In the genomic region with DNA sequence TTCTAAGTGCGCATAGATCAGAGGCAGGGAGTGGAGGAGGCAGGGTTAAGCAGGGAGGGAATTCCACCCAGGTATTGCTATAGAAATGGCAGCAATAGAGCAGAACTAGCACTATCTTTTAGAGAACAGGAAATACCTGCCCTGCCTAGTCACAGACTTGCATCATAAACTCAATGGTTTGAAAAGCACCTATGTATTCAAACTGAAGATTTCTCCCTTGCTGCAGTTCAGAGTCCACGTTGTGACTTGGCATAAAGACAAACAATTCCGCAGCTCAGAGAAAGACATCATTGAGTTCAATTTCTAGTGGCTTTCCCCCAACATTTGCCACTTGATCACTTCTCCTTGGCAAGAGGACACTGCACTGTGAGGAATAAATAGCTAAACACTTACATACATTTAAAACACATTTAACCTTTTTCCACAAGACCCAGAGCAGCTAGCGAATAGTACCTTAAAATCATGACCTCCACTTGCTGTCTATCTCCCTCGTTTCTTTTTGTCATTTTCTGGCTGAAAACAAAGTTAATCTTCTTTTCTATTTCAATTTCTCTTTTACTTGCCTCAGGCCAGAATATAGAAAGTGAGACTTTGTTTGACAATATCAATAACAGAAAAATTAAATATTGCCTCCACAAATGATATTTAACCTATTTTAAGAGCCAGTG, we compare ENCODE assay signal across 1 cellular context.
TF ChIP-seq lines count a peak whose summit lies in the region.

No MANE protein-coding gene starts in this region.

TF ChIP-seq in HepG2, 621 proteins besides CTCF, POLR2A, EP300 and RAD21 (continued from another document and continues in another):
- TF ChIP-seq, protein P1, sequence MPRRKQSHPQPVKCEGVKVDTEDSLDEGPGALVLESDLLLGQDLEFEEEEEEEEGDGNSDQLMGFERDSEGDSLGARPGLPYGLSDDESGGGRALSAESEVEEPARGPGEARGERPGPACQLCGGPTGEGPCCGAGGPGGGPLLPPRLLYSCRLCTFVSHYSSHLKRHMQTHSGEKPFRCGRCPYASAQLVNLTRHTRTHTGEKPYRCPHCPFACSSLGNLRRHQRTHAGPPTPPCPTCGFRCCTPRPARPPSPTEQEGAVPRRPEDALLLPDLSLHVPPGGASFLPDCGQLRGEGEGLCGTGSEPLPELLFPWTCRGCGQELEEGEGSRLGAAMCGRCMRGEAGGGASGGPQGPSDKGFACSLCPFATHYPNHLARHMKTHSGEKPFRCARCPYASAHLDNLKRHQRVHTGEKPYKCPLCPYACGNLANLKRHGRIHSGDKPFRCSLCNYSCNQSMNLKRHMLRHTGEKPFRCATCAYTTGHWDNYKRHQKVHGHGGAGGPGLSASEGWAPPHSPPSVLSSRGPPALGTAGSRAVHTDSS (CRISPR knock-in tag; conservative IDR thresholded peaks at IDR 0.05), result no peak
- TF ChIP-seq ZNF879 (CRISPR knock-in tag; IDR thresholded peaks at IDR 0.05) (no peak), RFX3 (CRISPR knock-in tag; IDR thresholded peaks at IDR 0.05) (no peak), ZNF326 (CRISPR knock-in tag; IDR thresholded peaks at IDR 0.05; ENCODE audit: borderline replicate concordance) (no peak), TBX2 (CRISPR knock-in tag; IDR thresholded peaks at IDR 0.05; ENCODE audit: borderline replicate concordance) (peak; percentile 82), ATAD3A (CRISPR knock-in tag; IDR thresholded peaks at IDR 0.05) (no peak), YEATS2 (CRISPR knock-in tag; IDR thresholded peaks at IDR 0.05; ENCODE audit: borderline replicate concordance) (peak; percentile 31; the same call in 1 of the 2 replicates), ZNF121 (CRISPR knock-in tag; IDR thresholded peaks at IDR 0.05) (0 out of 2 replicates have a peak, but pooled peaks have one; percentile 24), SMARCE1 (IDR thresholded peaks at IDR 0.05; ENCODE audit: borderline replicate concordance) (no peak), ZBTB20 (CRISPR knock-in tag; IDR thresholded peaks at IDR 0.05; ENCODE audit: borderline replicate concordance, low read depth) (peak; percentile 94), NKX3-1 (CRISPR knock-in tag; IDR thresholded peaks at IDR 0.05) (no peak), HOXA3 (CRISPR knock-in tag; IDR thresholded peaks at IDR 0.05) (peak; percentile 80), TCF7 (IDR thresholded peaks at IDR 0.05; ENCODE audit: low read depth) (peak; percentile 75), HNF4G (IDR thresholded peaks at IDR 0.05; ENCODE audit: borderline replicate concordance, low read depth, low read length) (peak; percentile 87), HNF4G (CRISPR knock-in tag; IDR thresholded peaks at IDR 0.05; ENCODE audit: borderline replicate concordance, low read depth) (peak; percentile 80; the same call in 1 of the 2 replicates), ZSCAN31 (CRISPR knock-in tag; IDR thresholded peaks at IDR 0.05; ENCODE audit: low read depth) (0 out of 2 replicates have a peak, but pooled peaks have one; percentile 52), HDAC1 (CRISPR knock-in tag; IDR thresholded peaks at IDR 0.05) (peak; percentile 78; the same call in 1 of the 2 replicates), ZNF432 (CRISPR knock-in tag; IDR thresholded peaks at IDR 0.05; ENCODE audit: borderline replicate concordance) (no peak), PPARG (CRISPR knock-in tag; conservative IDR thresholded peaks at IDR 0.05) (peak; percentile 64; the same call in 1 of the 2 replicates), POLR2AphosphoS5 (IDR thresholded peaks at IDR 0.05; ENCODE audit: low read depth, low read length) (no peak), ZNF468 (CRISPR knock-in tag; IDR thresholded peaks at IDR 0.05) (no peak), HIVEP1 (CRISPR knock-in tag; IDR thresholded peaks at IDR 0.05) (no peak; the same call in 1 of the 2 replicates), ZNF674 (CRISPR knock-in tag; IDR thresholded peaks at IDR 0.05; ENCODE audit: low read depth) (no peak)
- TF ChIP-seq, protein P2, sequence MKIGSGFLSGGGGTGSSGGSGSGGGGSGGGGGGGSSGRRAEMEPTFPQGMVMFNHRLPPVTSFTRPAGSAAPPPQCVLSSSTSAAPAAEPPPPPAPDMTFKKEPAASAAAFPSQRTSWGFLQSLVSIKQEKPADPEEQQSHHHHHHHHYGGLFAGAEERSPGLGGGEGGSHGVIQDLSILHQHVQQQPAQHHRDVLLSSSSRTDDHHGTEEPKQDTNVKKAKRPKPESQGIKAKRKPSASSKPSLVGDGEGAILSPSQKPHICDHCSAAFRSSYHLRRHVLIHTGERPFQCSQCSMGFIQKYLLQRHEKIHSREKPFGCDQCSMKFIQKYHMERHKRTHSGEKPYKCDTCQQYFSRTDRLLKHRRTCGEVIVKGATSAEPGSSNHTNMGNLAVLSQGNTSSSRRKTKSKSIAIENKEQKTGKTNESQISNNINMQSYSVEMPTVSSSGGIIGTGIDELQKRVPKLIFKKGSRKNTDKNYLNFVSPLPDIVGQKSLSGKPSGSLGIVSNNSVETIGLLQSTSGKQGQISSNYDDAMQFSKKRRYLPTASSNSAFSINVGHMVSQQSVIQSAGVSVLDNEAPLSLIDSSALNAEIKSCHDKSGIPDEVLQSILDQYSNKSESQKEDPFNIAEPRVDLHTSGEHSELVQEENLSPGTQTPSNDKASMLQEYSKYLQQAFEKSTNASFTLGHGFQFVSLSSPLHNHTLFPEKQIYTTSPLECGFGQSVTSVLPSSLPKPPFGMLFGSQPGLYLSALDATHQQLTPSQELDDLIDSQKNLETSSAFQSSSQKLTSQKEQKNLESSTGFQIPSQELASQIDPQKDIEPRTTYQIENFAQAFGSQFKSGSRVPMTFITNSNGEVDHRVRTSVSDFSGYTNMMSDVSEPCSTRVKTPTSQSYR (CRISPR knock-in tag; IDR thresholded peaks at IDR 0.05; ENCODE audit: borderline replicate concordance), result peak; percentile 60; the same call in 1 of the 2 replicates
- TF ChIP-seq, protein P3, sequence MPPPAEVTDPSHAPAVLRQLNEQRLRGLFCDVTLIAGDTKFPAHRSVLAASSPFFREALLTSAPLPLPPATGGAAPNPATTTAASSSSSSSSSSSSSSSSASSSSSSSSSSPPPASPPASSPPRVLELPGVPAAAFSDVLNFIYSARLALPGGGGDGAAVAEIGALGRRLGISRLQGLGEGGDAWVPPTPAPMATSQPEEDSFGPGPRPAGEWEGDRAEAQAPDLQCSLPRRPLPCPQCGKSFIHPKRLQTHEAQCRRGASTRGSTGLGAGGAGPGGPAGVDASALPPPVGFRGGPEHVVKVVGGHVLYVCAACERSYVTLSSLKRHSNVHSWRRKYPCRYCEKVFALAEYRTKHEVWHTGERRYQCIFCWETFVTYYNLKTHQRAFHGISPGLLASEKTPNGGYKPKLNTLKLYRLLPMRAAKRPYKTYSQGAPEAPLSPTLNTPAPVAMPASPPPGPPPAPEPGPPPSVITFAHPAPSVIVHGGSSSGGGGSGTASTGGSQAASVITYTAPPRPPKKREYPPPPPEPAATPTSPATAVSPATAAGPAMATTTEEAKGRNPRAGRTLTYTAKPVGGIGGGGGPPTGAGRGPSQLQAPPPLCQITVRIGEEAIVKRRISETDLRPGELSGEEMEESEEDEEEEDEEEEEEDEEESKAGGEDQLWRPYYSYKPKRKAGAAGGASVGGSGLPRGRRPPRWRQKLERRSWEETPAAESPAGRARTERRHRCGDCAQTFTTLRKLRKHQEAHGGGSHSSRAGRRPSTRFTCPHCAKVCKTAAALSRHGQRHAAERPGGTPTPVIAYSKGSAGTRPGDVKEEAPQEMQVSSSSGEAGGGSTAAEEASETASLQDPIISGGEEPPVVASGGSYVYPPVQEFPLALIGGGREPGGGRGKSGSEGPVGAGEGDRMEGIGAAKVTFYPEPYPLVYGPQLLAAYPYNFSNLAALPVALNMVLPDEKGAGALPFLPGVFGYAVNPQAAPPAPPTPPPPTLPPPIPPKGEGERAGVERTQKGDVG (CRISPR knock-in tag; IDR thresholded peaks at IDR 0.05; ENCODE audit: borderline replicate concordance), result no peak
- TF ChIP-seq, protein P4, sequence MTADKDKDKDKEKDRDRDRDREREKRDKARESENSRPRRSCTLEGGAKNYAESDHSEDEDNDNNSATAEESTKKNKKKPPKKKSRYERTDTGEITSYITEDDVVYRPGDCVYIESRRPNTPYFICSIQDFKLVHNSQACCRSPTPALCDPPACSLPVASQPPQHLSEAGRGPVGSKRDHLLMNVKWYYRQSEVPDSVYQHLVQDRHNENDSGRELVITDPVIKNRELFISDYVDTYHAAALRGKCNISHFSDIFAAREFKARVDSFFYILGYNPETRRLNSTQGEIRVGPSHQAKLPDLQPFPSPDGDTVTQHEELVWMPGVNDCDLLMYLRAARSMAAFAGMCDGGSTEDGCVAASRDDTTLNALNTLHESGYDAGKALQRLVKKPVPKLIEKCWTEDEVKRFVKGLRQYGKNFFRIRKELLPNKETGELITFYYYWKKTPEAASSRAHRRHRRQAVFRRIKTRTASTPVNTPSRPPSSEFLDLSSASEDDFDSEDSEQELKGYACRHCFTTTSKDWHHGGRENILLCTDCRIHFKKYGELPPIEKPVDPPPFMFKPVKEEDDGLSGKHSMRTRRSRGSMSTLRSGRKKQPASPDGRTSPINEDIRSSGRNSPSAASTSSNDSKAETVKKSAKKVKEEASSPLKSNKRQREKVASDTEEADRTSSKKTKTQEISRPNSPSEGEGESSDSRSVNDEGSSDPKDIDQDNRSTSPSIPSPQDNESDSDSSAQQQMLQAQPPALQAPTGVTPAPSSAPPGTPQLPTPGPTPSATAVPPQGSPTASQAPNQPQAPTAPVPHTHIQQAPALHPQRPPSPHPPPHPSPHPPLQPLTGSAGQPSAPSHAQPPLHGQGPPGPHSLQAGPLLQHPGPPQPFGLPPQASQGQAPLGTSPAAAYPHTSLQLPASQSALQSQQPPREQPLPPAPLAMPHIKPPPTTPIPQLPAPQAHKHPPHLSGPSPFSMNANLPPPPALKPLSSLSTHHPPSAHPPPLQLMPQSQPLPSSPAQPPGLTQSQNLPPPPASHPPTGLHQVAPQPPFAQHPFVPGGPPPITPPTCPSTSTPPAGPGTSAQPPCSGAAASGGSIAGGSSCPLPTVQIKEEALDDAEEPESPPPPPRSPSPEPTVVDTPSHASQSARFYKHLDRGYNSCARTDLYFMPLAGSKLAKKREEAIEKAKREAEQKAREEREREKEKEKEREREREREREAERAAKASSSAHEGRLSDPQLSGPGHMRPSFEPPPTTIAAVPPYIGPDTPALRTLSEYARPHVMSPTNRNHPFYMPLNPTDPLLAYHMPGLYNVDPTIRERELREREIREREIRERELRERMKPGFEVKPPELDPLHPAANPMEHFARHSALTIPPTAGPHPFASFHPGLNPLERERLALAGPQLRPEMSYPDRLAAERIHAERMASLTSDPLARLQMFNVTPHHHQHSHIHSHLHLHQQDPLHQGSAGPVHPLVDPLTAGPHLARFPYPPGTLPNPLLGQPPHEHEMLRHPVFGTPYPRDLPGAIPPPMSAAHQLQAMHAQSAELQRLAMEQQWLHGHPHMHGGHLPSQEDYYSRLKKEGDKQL (CRISPR knock-in tag; IDR thresholded peaks at IDR 0.05; ENCODE audit: low read depth), result 0 out of 2 replicates have a peak, but pooled peaks have one; percentile 31
- TF ChIP-seq, protein P5, sequence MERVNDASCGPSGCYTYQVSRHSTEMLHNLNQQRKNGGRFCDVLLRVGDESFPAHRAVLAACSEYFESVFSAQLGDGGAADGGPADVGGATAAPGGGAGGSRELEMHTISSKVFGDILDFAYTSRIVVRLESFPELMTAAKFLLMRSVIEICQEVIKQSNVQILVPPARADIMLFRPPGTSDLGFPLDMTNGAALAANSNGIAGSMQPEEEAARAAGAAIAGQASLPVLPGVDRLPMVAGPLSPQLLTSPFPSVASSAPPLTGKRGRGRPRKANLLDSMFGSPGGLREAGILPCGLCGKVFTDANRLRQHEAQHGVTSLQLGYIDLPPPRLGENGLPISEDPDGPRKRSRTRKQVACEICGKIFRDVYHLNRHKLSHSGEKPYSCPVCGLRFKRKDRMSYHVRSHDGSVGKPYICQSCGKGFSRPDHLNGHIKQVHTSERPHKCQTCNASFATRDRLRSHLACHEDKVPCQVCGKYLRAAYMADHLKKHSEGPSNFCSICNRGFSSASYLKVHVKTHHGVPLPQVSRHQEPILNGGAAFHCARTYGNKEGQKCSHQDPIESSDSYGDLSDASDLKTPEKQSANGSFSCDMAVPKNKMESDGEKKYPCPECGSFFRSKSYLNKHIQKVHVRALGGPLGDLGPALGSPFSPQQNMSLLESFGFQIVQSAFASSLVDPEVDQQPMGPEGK (CRISPR knock-in tag; IDR thresholded peaks at IDR 0.05), result peak; percentile 43
- TF ChIP-seq, protein P6, sequence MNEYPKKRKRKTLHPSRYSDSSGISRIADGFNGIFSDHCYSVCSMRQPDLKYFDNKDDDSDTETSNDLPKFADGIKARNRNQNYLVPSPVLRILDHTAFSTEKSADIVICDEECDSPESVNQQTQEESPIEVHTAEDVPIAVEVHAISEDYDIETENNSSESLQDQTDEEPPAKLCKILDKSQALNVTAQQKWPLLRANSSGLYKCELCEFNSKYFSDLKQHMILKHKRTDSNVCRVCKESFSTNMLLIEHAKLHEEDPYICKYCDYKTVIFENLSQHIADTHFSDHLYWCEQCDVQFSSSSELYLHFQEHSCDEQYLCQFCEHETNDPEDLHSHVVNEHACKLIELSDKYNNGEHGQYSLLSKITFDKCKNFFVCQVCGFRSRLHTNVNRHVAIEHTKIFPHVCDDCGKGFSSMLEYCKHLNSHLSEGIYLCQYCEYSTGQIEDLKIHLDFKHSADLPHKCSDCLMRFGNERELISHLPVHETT (CRISPR knock-in tag; conservative IDR thresholded peaks at IDR 0.05), result 0 out of 2 replicates have a peak, but pooled peaks have one; percentile 47
- TF ChIP-seq, protein P7, sequence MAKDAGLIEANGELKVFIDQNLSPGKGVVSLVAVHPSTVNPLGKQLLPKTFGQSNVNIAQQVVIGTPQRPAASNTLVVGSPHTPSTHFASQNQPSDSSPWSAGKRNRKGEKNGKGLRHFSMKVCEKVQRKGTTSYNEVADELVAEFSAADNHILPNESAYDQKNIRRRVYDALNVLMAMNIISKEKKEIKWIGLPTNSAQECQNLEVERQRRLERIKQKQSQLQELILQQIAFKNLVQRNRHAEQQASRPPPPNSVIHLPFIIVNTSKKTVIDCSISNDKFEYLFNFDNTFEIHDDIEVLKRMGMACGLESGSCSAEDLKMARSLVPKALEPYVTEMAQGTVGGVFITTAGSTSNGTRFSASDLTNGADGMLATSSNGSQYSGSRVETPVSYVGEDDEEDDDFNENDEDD (CRISPR knock-in tag; IDR thresholded peaks at IDR 0.05; ENCODE audit: borderline replicate concordance), result peak; percentile 49; the same call in 1 of the 2 replicates
- TF ChIP-seq, protein P8, sequence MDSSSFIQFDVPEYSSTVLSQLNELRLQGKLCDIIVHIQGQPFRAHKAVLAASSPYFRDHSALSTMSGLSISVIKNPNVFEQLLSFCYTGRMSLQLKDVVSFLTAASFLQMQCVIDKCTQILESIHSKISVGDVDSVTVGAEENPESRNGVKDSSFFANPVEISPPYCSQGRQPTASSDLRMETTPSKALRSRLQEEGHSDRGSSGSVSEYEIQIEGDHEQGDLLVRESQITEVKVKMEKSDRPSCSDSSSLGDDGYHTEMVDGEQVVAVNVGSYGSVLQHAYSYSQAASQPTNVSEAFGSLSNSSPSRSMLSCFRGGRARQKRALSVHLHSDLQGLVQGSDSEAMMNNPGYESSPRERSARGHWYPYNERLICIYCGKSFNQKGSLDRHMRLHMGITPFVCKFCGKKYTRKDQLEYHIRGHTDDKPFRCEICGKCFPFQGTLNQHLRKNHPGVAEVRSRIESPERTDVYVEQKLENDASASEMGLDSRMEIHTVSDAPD (CRISPR knock-in tag; IDR thresholded peaks at IDR 0.05), result no peak; the same call in 1 of the 2 replicates
- TF ChIP-seq, protein P9, sequence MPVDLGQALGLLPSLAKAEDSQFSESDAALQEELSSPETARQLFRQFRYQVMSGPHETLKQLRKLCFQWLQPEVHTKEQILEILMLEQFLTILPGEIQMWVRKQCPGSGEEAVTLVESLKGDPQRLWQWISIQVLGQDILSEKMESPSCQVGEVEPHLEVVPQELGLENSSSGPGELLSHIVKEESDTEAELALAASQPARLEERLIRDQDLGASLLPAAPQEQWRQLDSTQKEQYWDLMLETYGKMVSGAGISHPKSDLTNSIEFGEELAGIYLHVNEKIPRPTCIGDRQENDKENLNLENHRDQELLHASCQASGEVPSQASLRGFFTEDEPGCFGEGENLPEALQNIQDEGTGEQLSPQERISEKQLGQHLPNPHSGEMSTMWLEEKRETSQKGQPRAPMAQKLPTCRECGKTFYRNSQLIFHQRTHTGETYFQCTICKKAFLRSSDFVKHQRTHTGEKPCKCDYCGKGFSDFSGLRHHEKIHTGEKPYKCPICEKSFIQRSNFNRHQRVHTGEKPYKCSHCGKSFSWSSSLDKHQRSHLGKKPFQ (CRISPR knock-in tag; IDR thresholded peaks at IDR 0.05; ENCODE audit: insufficient replicate concordance), result no peak
